ENCODE assay signal across 13 cellular contexts in genomic region chr1:81808760-81809159, GRCh38. TPM values are rescaled to one million over a fixed set of nuclear protein-coding genes. Genes with fewer than 3 reads are reported as not detected.
A peak's percentile ranks its signal among the peaks of the same experiment; 100 is the strongest.
DNase-seq lines count a peak whose midpoint lies in the region; ATAC-seq, FAIRE-seq and TF ChIP-seq lines count a peak whose summit lies in the region.
"Had no signal": no experiment of that assay in that cellular context is flagged by ENCODE, and none has a peak within 500 bp of the region (broad histone marks: within the 10 kb centered on the region; RNA-seq: fewer than 3 reads in every experiment).

No MANE protein-coding gene starts in this region.

- no peaks in the 10 kb centered on the region for H4K20me1 ChIP-seq in HCT116 (ENCODE audit: insufficient read depth)
- peaks cover 80% of the 10 kb centered on the region for H4K20me1 ChIP-seq in hepatocyte (ENCODE audit: insufficient read depth, poor library complexity, severe bottlenecking)

- H2AFZ ChIP-seq in HCT116 (ENCODE audit: low read depth, low read length, poor library complexity, severe bottlenecking) (peak overlapping the region; percentile 73), hepatocyte (no peak overlapping the region)
- H2AFZ ChIP-seq: GM23248 had no signal

- peak overlapping the region in 1 of 2 experiments; percentile 2; a peak in 1 of 4 replicates for H3K4me3 ChIP-seq in HCT116 (replicated peaks in 1 of 2; ENCODE audit: low read depth in 1 of 2, low read length in 2 of 2)
- peak overlapping the region in 1 of 2 experiments; percentile 16; a peak in 1 of 4 replicates for H3K4me3 ChIP-seq in Panc1 (ENCODE audit: low read depth in 2 of 2, low read length in 2 of 2)
- H3K4me3 ChIP-seq in hepatocyte: no peak overlapping the region
- peak overlapping the region; percentile 0 for H3K4me3 ChIP-seq in psoas muscle
- H3K4me3 ChIP-seq: GM23248, prostate gland had no signal

- H3K9me2 ChIP-seq in HCT116 (ENCODE audit: insufficient read depth): no peaks in the 10 kb centered on the region
- H3K9me2 ChIP-seq in hepatocyte (replicated peaks; ENCODE audit: insufficient read depth): no peaks in the 10 kb centered on the region

- POLR2A ChIA-PET in HCT116 (lab: Charles Lee): no interaction called here
- POLR2A ChIA-PET in Panc1 (lab: Charles Lee): no interaction called here

- no peak overlapping the region for H3K9ac ChIP-seq in HCT116 (ENCODE audit: low read length)
- H3K9ac ChIP-seq: GM23248 had no signal

- FAIRE-seq in frontal cortex (lab: Jason Lieb, UNC): no peak

- RAD21 ChIA-PET in HCT116 (lab: Charles Lee; ENCODE audit: low non-redundant PET in 1 of 2, low total read pairs in 2 of 2, uncharacterized antibody in 2 of 2, unreplicated experiment in 2 of 2): no interaction called here

- BruUV-seq in HCT116 (replicated peaks; lab: Mats Ljungman, UMichigan): no TSS peak
- no TSS peak for BruUV-seq in Panc1 (replicated peaks; lab: Mats Ljungman, UMichigan)

- intact Hi-C loops in HCT116 (cut with micrococcal nuclease) (no loop called here), Panc1 (cut with micrococcal nuclease; ENCODE audit: unreplicated experiment) (no loop called here), psoas muscle (cut with DNase I) (no loop called here)

- DNase-seq in HCT116 (ENCODE audit: low read depth, low spot score) (no peak), Panc1 (ENCODE audit: low read depth, low spot score) (no peak), hepatocyte (ENCODE audit: low spot score) (peak; percentile 10), psoas muscle (no peak), DMS79 (lab: John Stamatoyannopoulos, UW) (no peak), frontal cortex (ENCODE audit: low spot score in 2 of 2) (no peak)
- no peak for DNase-seq in stimulated activated CD4-positive, alpha-beta T cell treated with anti-CD3 and anti-CD28 coated beads, Interleukin-2, amount 100 ng/mL, for 24 hours
- DNase-seq: activated CD4-positive, alpha-beta T cell treated with anti-CD3 and anti-CD28 coated beads for 1 hour; DMS79 treated with DMSO at 0.1 percent for 48 hours; GM23248; NCI-H1105 treated with DMSO at 0.1 percent for 48 hours had no signal

- no peaks in the 10 kb centered on the region for H3K79me2 ChIP-seq in HCT116 (ENCODE audit: insufficient read depth, low read length)
- H3K79me2 ChIP-seq in hepatocyte: peaks cover 100% of the 10 kb centered on the region

- H3K4me1 ChIP-seq in HCT116 (ENCODE audit: control insufficient read depth in 1 of 2, insufficient read depth in 2 of 2, low read length in 2 of 2) (no peaks in the 10 kb centered on the region; a peak in 1 of 4 replicates), Panc1 (ENCODE audit: control insufficient read depth, insufficient read depth, low read length) (peaks cover 21% of the 10 kb centered on the region), hepatocyte (ENCODE audit: insufficient read depth) (peaks cover 37% of the 10 kb centered on the region), psoas muscle (peaks cover 9% of the 10 kb centered on the region)
- H3K4me1 ChIP-seq: prostate gland had no signal

- H3K36me3 ChIP-seq in HCT116 (ENCODE audit: control insufficient read depth in 1 of 2, insufficient read depth in 2 of 2, low read length in 2 of 2): no peaks in the 10 kb centered on the region
- no peaks in the 10 kb centered on the region for H3K36me3 ChIP-seq in Panc1 (ENCODE audit: control insufficient read depth, insufficient read depth, low read length)
- H3K36me3 ChIP-seq in hepatocyte (replicated peaks; ENCODE audit: insufficient read depth, low read depth): no peaks in the 10 kb centered on the region
- H3K36me3 ChIP-seq in psoas muscle (ENCODE audit: insufficient read depth in 1 of 2, low read depth in 1 of 2): no peaks in the 10 kb centered on the region
- H3K36me3 ChIP-seq: prostate gland had no signal

- no peak for TF ChIP-seq POLR2A in HCT116 (IDR thresholded peaks at IDR 0.05; ENCODE audit: borderline replicate concordance, extremely low read depth, insufficient read depth, insufficient read length)

- peak overlapping the region; percentile 27 for H3K4me2 ChIP-seq in HCT116 (ENCODE audit: low read length)
- H3K4me2 ChIP-seq in hepatocyte: peak overlapping the region; percentile 38

- H3K27ac ChIP-seq in HCT116 (ENCODE audit: low read depth, low read length) (no peak overlapping the region), Panc1 (ENCODE audit: low read length) (no peak overlapping the region), hepatocyte (no peak overlapping the region), psoas muscle (peak overlapping the region; percentile 1)
- H3K27ac ChIP-seq: GM23248 had no signal

- CTCF ChIA-PET in HCT116 (lab: Charles Lee): interaction anchor here (1.0 kb wide), 1 partner anchor 259 kb away, joined by 3 read pairs; no protein-coding TSS in a partner anchor
- CTCF ChIA-PET in Panc1 (lab: Charles Lee): no interaction called here

- ATAC-seq in HCT116 (no peak), Panc1 (no peak; the same call in 1 of the 2 replicates), psoas muscle (no peak), HG03196 (IDR thresholded peaks at IDR 0.05; ENCODE audit: unreplicated experiment) (no peak)

- H3K9me3 ChIP-seq in HCT116 (ENCODE audit: control insufficient read depth in 1 of 2, insufficient read depth in 1 of 2, low read depth in 1 of 2, low read length in 2 of 2) (no peaks in the 10 kb centered on the region), Panc1 (ENCODE audit: control insufficient read depth, insufficient read depth, low read depth, low read length) (no peaks in the 10 kb centered on the region), hepatocyte (ENCODE audit: low read depth) (no peaks in the 10 kb centered on the region), psoas muscle (no peaks in the 10 kb centered on the region)
- H3K9me3 ChIP-seq: prostate gland had no signal

- H3K27me3 ChIP-seq in HCT116 (ENCODE audit: insufficient read depth, low read length) (no peaks in the 10 kb centered on the region), Panc1 (ENCODE audit: control insufficient read depth, insufficient read depth, low read length) (no peaks in the 10 kb centered on the region), hepatocyte (no peaks in the 10 kb centered on the region), psoas muscle (ENCODE audit: insufficient read depth in 3 of 3, low read length in 2 of 3) (peaks cover 0 to 18% (median 0%) of the 10 kb centered on the region in 3 donors)

- 45% methylated on average over 7 of the region's 7 CpGs for WGBS in hepatocyte (ENCODE audit: low lambda C conversion rate, missing lambda C conversion rate)
- WGBS in psoas muscle, 3 donors: 34 to 58% (median 49%) methylated on average over 7 of the region's 7 CpGs

- peak in 2 of 3 experiments; percentile 7 to 26; a peak in 1 of 6 replicates for TF ChIP-seq CTCF in HCT116 (IDR thresholded peaks at IDR 0.05 in 2 of 3, conservative IDR thresholded peaks at IDR 0.05 in 1 of 3; ENCODE audit: borderline replicate concordance in 1 of 3, insufficient read depth in 1 of 3, low read depth in 2 of 3, low read length in 2 of 3)
- peak; percentile 32 for TF ChIP-seq CTCF in Panc1 (IDR thresholded peaks at IDR 0.05)
- peak; percentile 35 for TF ChIP-seq CTCF in hepatocyte (IDR thresholded peaks at IDR 0.05; ENCODE audit: poor library complexity)
- peak; percentile 11 for TF ChIP-seq CTCF in psoas muscle (IDR thresholded peaks at IDR 0.05)

- in situ Hi-C loops in Panc1 (cut with HindIII; ENCODE audit: low pct_unique_long_range_greater_than_20kb, low sequenced_read_pairs): no loop called here

- peak; percentile 31 for TF ChIP-seq RAD21 in HCT116 (IDR thresholded peaks at IDR 0.05; ENCODE audit: low read depth)

TF ChIP-seq in HCT116, 20 proteins besides CTCF, POLR2A, EP300 and RAD21:
- TF ChIP-seq POLR2AphosphoS5 (IDR thresholded peaks at IDR 0.05; ENCODE audit: low read depth, low read length) (no peak), ATF3 (IDR thresholded peaks at IDR 0.05) (no peak), ELF1 (IDR thresholded peaks at IDR 0.05; ENCODE audit: borderline replicate concordance, low read depth) (no peak), JUND (IDR thresholded peaks at IDR 0.05) (no peak), EZH2phosphoT487 (IDR thresholded peaks at IDR 0.05; ENCODE audit: borderline replicate concordance) (no peak), SIN3A (IDR thresholded peaks at IDR 0.05; ENCODE audit: low read depth) (no peak), YY1 (IDR thresholded peaks at IDR 0.05; ENCODE audit: extremely low read depth, insufficient replicate concordance, low read depth, low read length) (no peak), EZH2 (IDR thresholded peaks at IDR 0.05) (no peak)
- TF ChIP-seq, protein P1, sequence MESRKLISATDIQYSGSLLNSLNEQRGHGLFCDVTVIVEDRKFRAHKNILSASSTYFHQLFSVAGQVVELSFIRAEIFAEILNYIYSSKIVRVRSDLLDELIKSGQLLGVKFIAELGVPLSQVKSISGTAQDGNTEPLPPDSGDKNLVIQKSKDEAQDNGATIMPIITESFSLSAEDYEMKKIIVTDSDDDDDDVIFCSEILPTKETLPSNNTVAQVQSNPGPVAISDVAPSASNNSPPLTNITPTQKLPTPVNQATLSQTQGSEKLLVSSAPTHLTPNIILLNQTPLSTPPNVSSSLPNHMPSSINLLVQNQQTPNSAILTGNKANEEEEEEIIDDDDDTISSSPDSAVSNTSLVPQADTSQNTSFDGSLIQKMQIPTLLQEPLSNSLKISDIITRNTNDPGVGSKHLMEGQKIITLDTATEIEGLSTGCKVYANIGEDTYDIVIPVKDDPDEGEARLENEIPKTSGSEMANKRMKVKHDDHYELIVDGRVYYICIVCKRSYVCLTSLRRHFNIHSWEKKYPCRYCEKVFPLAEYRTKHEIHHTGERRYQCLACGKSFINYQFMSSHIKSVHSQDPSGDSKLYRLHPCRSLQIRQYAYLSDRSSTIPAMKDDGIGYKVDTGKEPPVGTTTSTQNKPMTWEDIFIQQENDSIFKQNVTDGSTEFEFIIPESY (IDR thresholded peaks at IDR 0.05; ENCODE audit: extremely low read depth, insufficient replicate concordance, low read length): no peak

RNA-seq across cellular contexts. Expression of gene ADGRL2, which starts 8.0 kb away (rescaled TPM):
- 0.20 TPM for total RNA-seq in HCT116 (2021; ENCODE audit: unreplicated experiment)
- not detected in 2 replicates for polyA plus RNA-seq in HCT116 (2012)
- 34.2 TPM for total RNA-seq in Panc1 (2021; ENCODE audit: unreplicated experiment)
- 19.9 TPM for polyA plus RNA-seq in Panc1 (2012; ENCODE audit: insufficient read length)
- total RNA-seq in hepatocyte: 120 and 139 TPM in 2 replicates
- polyA plus RNA-seq in hepatocyte: 45.1 and 50.8 TPM in 2 replicates
- 10 to 100 TPM in 2 of 4 donors, 1 to 10 TPM in 2; 5.0 to 13.2 (median 9.7) TPM for total RNA-seq in psoas muscle
- polyA plus RNA-seq in psoas muscle: 1 to 10 TPM; 5.1 to 7.2 (median 5.7) TPM
- 120 TPM for total RNA-seq in frontal cortex
